In genomic region chr1:33854091-33854490, GRCh38 we compare ENCODE assay signal across 24 cellular contexts. TPM values are rescaled to one million over a fixed set of nuclear protein-coding genes. Genes with fewer than 3 reads are reported as not detected.
"Had no signal": no experiment of that assay in that cellular context is flagged by ENCODE, and none has a peak within 500 bp of the region (broad histone marks: within the 10 kb centered on the region; RNA-seq: fewer than 3 reads in every experiment).

No MANE protein-coding gene starts in this region.

- H3K4me2 ChIP-seq: SK-N-SH had no signal

- H3K4me1 Mint-ChIP-seq: T-cell had no signal

- H3K27ac ChIP-seq: RWPE1 had no signal

- H3K9me3 ChIP-seq: SK-N-SH had no signal

- H3K9me2 ChIP-seq: SK-N-SH had no signal

- H3K9me3 Mint-ChIP-seq: T-cell had no signal

- H3K4me3 Mint-ChIP-seq: T-cell had no signal

- H3K9ac ChIP-seq: SK-N-SH had no signal

- H3K36me3 Mint-ChIP-seq: T-cell had no signal

- ATAC-seq: Panc1, T-cell had no signal

- H3K27ac Mint-ChIP-seq: T-cell had no signal

- DNase-seq: Kasumi-1, KG1, MM.1S, NCI-H1092 treated with DMSO at 0.1 percent for 48 hours, NCI-H1436, NCI-H187, NCI-H2029, NCI-H2081 treated with DMSO at 0.1 percent for 48 hours, NCI-H2171, NCI-H226, NCI-H446, NCI-H510A, NCI-H524 treated with DMSO at 0.1 percent for 48 hours, NCI-H69, NCI-H774, SHP77, SK-N-SH, SW 1271, T-cell had no signal

RNA-seq across cellular contexts. Expression of gene HMGB4, which starts 9.8 kb away (rescaled TPM):
- total RNA-seq: HT-29, M059J, SK-MEL-5, T-cell had no signal
- polyA plus RNA-seq: SK-N-SH had no signal
